Comparison of ENCODE assay signal across 21 cellular contexts in genomic region chr4:36038521-36038920, GRCh38.
DNase-seq lines count a peak whose midpoint lies in the region; ATAC-seq and TF ChIP-seq lines count a peak whose summit lies in the region.
"Had no signal": no experiment of that assay in that cellular context is flagged by ENCODE, and none has a peak within 500 bp of the region (broad histone marks: within the 10 kb centered on the region; RNA-seq: fewer than 3 reads in every experiment).

No MANE protein-coding gene starts in this region.

- no peak for DNase-seq in dorsolateral prefrontal cortex
- no peak for DNase-seq in mucosa of descending colon
- DNase-seq in activated naive CD4-positive, alpha-beta T cell treated with anti-CD3 and anti-CD28 coated beads for 36 hours = no peak
- DNase-seq in NCI-H345 treated with DMSO at 0.1 percent for 48 hours (lab: John Stamatoyannopoulos, UW; ENCODE audit: unreplicated experiment) = no peak
- DNase-seq: 8988T; ACHN; BE2C; C1 segment of cervical spinal cord; CD4-positive, alpha-beta memory T cell; CD8-positive, alpha-beta memory T cell; COR-L47; DMS 273 treated with DMSO at 0.1 percent for 48 hours; DMS153; DMS79; EL; GDM1 had no signal

- H3K27ac ChIP-seq in dorsolateral prefrontal cortex = peak overlapping the region in 38 of 59 donors; percentile 0 to 71 (median 38)
- H3K27ac ChIP-seq: BLaER1 had no signal

- no peaks in the 10 kb centered on the region for H3K4me1 ChIP-seq in mucosa of descending colon (ENCODE audit: low read depth)
- H3K4me1 ChIP-seq: BE2C had no signal

- H3K27me3 Mint-ChIP-seq in activated naive CD4-positive, alpha-beta T cell treated with anti-CD3 and anti-CD28 coated beads for 36 hours (ENCODE audit: low read depth) = no peaks in the 10 kb centered on the region
- H3K27me3 Mint-ChIP-seq: CD4-positive, alpha-beta memory T cell; CD4-positive, CD25-positive, alpha-beta regulatory T cell; CD8-positive, alpha-beta memory T cell had no signal

- H3K27me3 ChIP-seq in dorsolateral prefrontal cortex = no peaks in the 10 kb centered on the region
- H3K27me3 ChIP-seq: BE2C, BLaER1 had no signal

- TF ChIP-seq CTCF in dorsolateral prefrontal cortex (IDR thresholded peaks at IDR 0.05 in 54 of 56, conservative IDR thresholded peaks at IDR 0.05 in 2 of 56; ENCODE audit: low read depth in 1 of 56, partially characterized antibody in 56 of 56) (no peak), mucosa of descending colon (IDR thresholded peaks at IDR 0.05) (no peak)

- H3K4me1 Mint-ChIP-seq in activated naive CD4-positive, alpha-beta T cell treated with anti-CD3 and anti-CD28 coated beads for 36 hours (ENCODE audit: low read depth) = no peaks in the 10 kb centered on the region
- H3K4me1 Mint-ChIP-seq: CD14-positive monocyte; CD8-positive, alpha-beta memory T cell had no signal

- peak; percentile 53 for ATAC-seq in mucosa of descending colon
- ATAC-seq in GM21360 (IDR thresholded peaks at IDR 0.05; ENCODE audit: unreplicated experiment) = no peak

- no peak overlapping the region for H3K4me3 ChIP-seq in dorsolateral prefrontal cortex
- no peak overlapping the region for H3K4me3 ChIP-seq in mucosa of descending colon
- H3K4me3 ChIP-seq: BLaER1, GM12878 had no signal

- H3K36me3 ChIP-seq in mucosa of descending colon (ENCODE audit: low read depth) = no peaks in the 10 kb centered on the region
- H3K36me3 ChIP-seq: BE2C, BLaER1 had no signal

- CTCF ChIA-PET in activated naive CD4-positive, alpha-beta T cell treated with anti-CD3 and anti-CD28 coated beads for 36 hours (lab: Charles Lee) = no interaction called here

- no peak overlapping the region for H3K27ac Mint-ChIP-seq in activated naive CD4-positive, alpha-beta T cell treated with anti-CD3 and anti-CD28 coated beads for 36 hours
- H3K27ac Mint-ChIP-seq: CD14-positive monocyte; CD4-positive, alpha-beta memory T cell; CD4-positive, CD25-positive, alpha-beta regulatory T cell; CD8-positive, alpha-beta memory T cell had no signal

- H3K36me3 Mint-ChIP-seq in activated naive CD4-positive, alpha-beta T cell treated with anti-CD3 and anti-CD28 coated beads for 36 hours (ENCODE audit: low read depth) = no peaks in the 10 kb centered on the region
- H3K36me3 Mint-ChIP-seq: CD14-positive monocyte; CD4-positive, CD25-positive, alpha-beta regulatory T cell had no signal

- H3K4me3 Mint-ChIP-seq in activated naive CD4-positive, alpha-beta T cell treated with anti-CD3 and anti-CD28 coated beads for 36 hours = no peak overlapping the region
- H3K4me3 Mint-ChIP-seq: CD14-positive monocyte; CD4-positive, alpha-beta memory T cell; CD4-positive, CD25-positive, alpha-beta regulatory T cell; CD8-positive, alpha-beta memory T cell had no signal

- no peaks in the 10 kb centered on the region for H3K9me3 Mint-ChIP-seq in activated naive CD4-positive, alpha-beta T cell treated with anti-CD3 and anti-CD28 coated beads for 36 hours

- intact Hi-C loops in dorsolateral prefrontal cortex (cut with DNase I) = no loop called here
- intact Hi-C loops in mucosa of descending colon (cut with DNase I, micrococcal nuclease) = no loop called here
- intact Hi-C loops in activated naive CD4-positive, alpha-beta T cell treated with anti-CD3 and anti-CD28 coated beads for 36 hours (cut with micrococcal nuclease) = no loop called here

- H3K9me3 ChIP-seq in mucosa of descending colon = no peaks in the 10 kb centered on the region
- H3K9me3 ChIP-seq: BE2C had no signal
